ENCODE assay signal across 18 cellular contexts in genomic region chr5:125467222-125467621, GRCh38.
A peak's percentile ranks its signal among the peaks of the same experiment; 100 is the strongest.
DNase-seq lines count a peak whose midpoint lies in the region; ATAC-seq and TF ChIP-seq lines count a peak whose summit lies in the region.
"Had no signal": no experiment of that assay in that cellular context is flagged by ENCODE, and none has a peak within 500 bp of the region (broad histone marks: within the 10 kb centered on the region; RNA-seq: fewer than 3 reads in every experiment).

No MANE protein-coding gene starts in this region.

- H3K27ac ChIP-seq in HEK293 (ENCODE audit: extremely low read depth, low read depth, low read length), result no peak overlapping the region
- no peak overlapping the region for H3K27ac ChIP-seq in PC-9
- H3K27ac ChIP-seq: BLaER1 had no signal

- no peak overlapping the region for H3K4me3 Mint-ChIP-seq in WTC11
- H3K4me3 Mint-ChIP-seq in naive thymus-derived CD8-positive, alpha-beta T cell, result no peak overlapping the region
- H3K4me3 Mint-ChIP-seq: CD14-positive monocyte; CD4-positive, alpha-beta memory T cell; HFFc6; IgD-negative memory B cell had no signal

- intact Hi-C loops in PC-9 (cut with micrococcal nuclease; ENCODE audit: unreplicated experiment), result no loop called here

- no peaks in the 10 kb centered on the region for H3K9me2 ChIP-seq in PC-9 (ENCODE audit: insufficient read depth)

- H3K36me3 ChIP-seq in HEK293 (ENCODE audit: control insufficient read depth in 2 of 2, insufficient read depth in 1 of 2, low read length in 2 of 2), result no peaks in the 10 kb centered on the region
- no peaks in the 10 kb centered on the region for H3K36me3 ChIP-seq in PC-9 (ENCODE audit: low read depth)
- H3K36me3 ChIP-seq: BLaER1 had no signal

- POLR2A ChIA-PET in HEK293 (lab: Yijun Ruan, JAX), result no interaction called here
- POLR2A ChIA-PET in WTC11 (lab: Charles Lee), result no interaction called here
- POLR2A ChIA-PET in PC-9 (lab: Charles Lee; ENCODE audit: unreplicated experiment), result no interaction called here
- POLR2A ChIA-PET in naive thymus-derived CD8-positive, alpha-beta T cell (lab: Charles Lee), result no interaction called here

- no peaks in the 10 kb centered on the region for H3F3A ChIP-seq in PC-9 (ENCODE audit: insufficient read depth, low read depth)

- H3K4me3 ChIP-seq in HEK293 (ENCODE audit: low read depth, low read length), result no peak overlapping the region
- H3K4me3 ChIP-seq in PC-9, result no peak overlapping the region
- H3K4me3 ChIP-seq: BLaER1 had no signal

- BruUV-seq in PC-9 (replicated peaks; lab: Mats Ljungman, UMichigan), result no TSS peak

- no peaks in the 10 kb centered on the region for H3K27me3 Mint-ChIP-seq in WTC11 (ENCODE audit: low read depth)
- H3K27me3 Mint-ChIP-seq in naive thymus-derived CD8-positive, alpha-beta T cell, result no peaks in the 10 kb centered on the region
- H3K27me3 Mint-ChIP-seq: CD4-positive, alpha-beta memory T cell; IgD-negative memory B cell had no signal

- DNase-seq in WTC11 (ENCODE audit: low spot score), result no peak
- peak; percentile 32 for DNase-seq in kidney tubule cell (ENCODE audit: low spot score)
- no peak for DNase-seq in cortex of kidney (lab: John Stamatoyannopoulos, UW)
- DNase-seq in PC-9, result no peak
- DNase-seq in naive thymus-derived CD8-positive, alpha-beta T cell, result no peak
- DNase-seq: 8988T; Calu3; CD4-positive, alpha-beta memory T cell; DMS79 treated with DMSO at 0.1 percent for 48 hours; GF-D8; HCEC 1CT; HFFc6 had no signal

- no peaks in the 10 kb centered on the region for H3K79me2 ChIP-seq in PC-9 (ENCODE audit: low read depth)

- no peak overlapping the region for H3K4me2 ChIP-seq in PC-9
- H3K4me2 ChIP-seq: BLaER1 had no signal

- no peaks in the 10 kb centered on the region for H3K9me3 ChIP-seq in HEK293 (ENCODE audit: control insufficient read depth, insufficient read depth, low read depth, low read length)
- peaks cover 4% of the 10 kb centered on the region for H3K9me3 ChIP-seq in PC-9 (ENCODE audit: insufficient read depth, low read depth)
- H3K9me3 ChIP-seq: BLaER1 had no signal

- CTCF ChIA-PET in HEK293 (lab: Yijun Ruan, JAX), result no interaction called here
- CTCF ChIA-PET in WTC11 (lab: Charles Lee), result no interaction called here
- CTCF ChIA-PET in PC-9 (lab: Charles Lee), result no interaction called here

- H3K9me3 Mint-ChIP-seq in WTC11, result peaks cover 5% of the 10 kb centered on the region; the same call in 1 of the 2 replicates
- peaks cover 0 to 28% (median 2%) of the 10 kb centered on the region in 9 donors for H3K9me3 Mint-ChIP-seq in naive thymus-derived CD8-positive, alpha-beta T cell
- H3K9me3 Mint-ChIP-seq: HFFc6, IgD-negative memory B cell had no signal

- peaks cover 9% of the 10 kb centered on the region for H3K4me1 Mint-ChIP-seq in WTC11
- H3K4me1 Mint-ChIP-seq in naive thymus-derived CD8-positive, alpha-beta T cell, result no peaks in the 10 kb centered on the region
- H3K4me1 Mint-ChIP-seq: CD14-positive monocyte; CD4-positive, alpha-beta memory T cell had no signal

- peak overlapping the region; percentile 0; the same call in 1 of the 2 replicates for H3K27ac Mint-ChIP-seq in WTC11
- H3K27ac Mint-ChIP-seq in naive thymus-derived CD8-positive, alpha-beta T cell, result no peak overlapping the region
- H3K27ac Mint-ChIP-seq: CD14-positive monocyte; CD4-positive, alpha-beta memory T cell; HFFc6; IgD-negative memory B cell had no signal

- ATAC-seq in WTC11 (peak; percentile 66), GM19351 (IDR thresholded peaks at IDR 0.05; ENCODE audit: unreplicated experiment) (no peak)
- no peak for ATAC-seq in naive thymus-derived CD8-positive, alpha-beta T cell
- ATAC-seq: HepG2 had no signal

- no peaks in the 10 kb centered on the region for H4K20me1 ChIP-seq in PC-9 (ENCODE audit: insufficient read depth)
- H4K20me1 ChIP-seq: BLaER1 had no signal

- no peaks in the 10 kb centered on the region for H3K36me3 Mint-ChIP-seq in WTC11
- no peaks in the 10 kb centered on the region for H3K36me3 Mint-ChIP-seq in naive thymus-derived CD8-positive, alpha-beta T cell
- H3K36me3 Mint-ChIP-seq: CD14-positive monocyte; CD4-positive, alpha-beta memory T cell had no signal

- TF ChIP-seq CTCF in HEK293 (tag by site-specific recombination; IDR thresholded peaks at IDR 0.05) (no peak), WTC11 (IDR thresholded peaks at IDR 0.05) (no peak), PC-9 (conservative IDR thresholded peaks at IDR 0.05) (no peak)

- no peak overlapping the region for H2AFZ ChIP-seq in PC-9

- no peaks in the 10 kb centered on the region for H3K27me3 ChIP-seq in PC-9 (ENCODE audit: insufficient read depth, low read depth)
- H3K27me3 ChIP-seq: BLaER1 had no signal

- H3K4me1 ChIP-seq in HEK293 (ENCODE audit: control insufficient read depth, insufficient read depth, low read length) (peaks cover under 1% of the 10 kb centered on the region; the same call in 1 of the 2 replicates), PC-9 (replicated peaks; ENCODE audit: insufficient read depth) (no peaks in the 10 kb centered on the region)
- H3K4me1 ChIP-seq: BLaER1 had no signal

TF ChIP-seq in HEK293, 187 proteins besides CTCF, POLR2A, EP300 and RAD21:
- TF ChIP-seq ZNF248 (tag by site-specific recombination; IDR thresholded peaks at IDR 0.05), result no peak
- TF ChIP-seq SCRT2 (tag by site-specific recombination; IDR thresholded peaks at IDR 0.05), result peak; percentile 42; the same call in 1 of the 2 replicates
TF ChIP-seq in HEK293: peak in this region for 1.

TF ChIP-seq in WTC11, 78 proteins besides CTCF, POLR2A, EP300 and RAD21:
- TF ChIP-seq PREB (CRISPR knock-in tag; IDR thresholded peaks at IDR 0.05; ENCODE audit: borderline replicate concordance) (no peak), CREB1 (CRISPR knock-in tag; IDR thresholded peaks at IDR 0.05) (no peak), KAT7 (CRISPR knock-in tag; IDR thresholded peaks at IDR 0.05; ENCODE audit: borderline replicate concordance) (no peak)
